In genomic region chr6:139927742-139928305, GRCh38 we compare ENCODE assay signal across 2 cellular contexts.
TF ChIP-seq lines count a peak whose summit lies in the region.

No MANE protein-coding gene starts in this region.

TF ChIP-seq in IMR-90, 13 proteins besides CTCF, POLR2A, EP300 and RAD21 (continued from another document):
- TF ChIP-seq SMC3 (IDR thresholded peaks at IDR 0.05; ENCODE audit: low read depth, low read length), result no peak
- TF ChIP-seq RCOR1 (IDR thresholded peaks at IDR 0.05; ENCODE audit: insufficient replicate concordance, low read length), result no peak
- TF ChIP-seq ELK1 (IDR thresholded peaks at IDR 0.05; ENCODE audit: borderline replicate concordance, low read depth, low read length), result no peak
- no peak for TF ChIP-seq MAFK (IDR thresholded peaks at IDR 0.05; ENCODE audit: low read depth, low read length)
- TF ChIP-seq, protein P1, sequence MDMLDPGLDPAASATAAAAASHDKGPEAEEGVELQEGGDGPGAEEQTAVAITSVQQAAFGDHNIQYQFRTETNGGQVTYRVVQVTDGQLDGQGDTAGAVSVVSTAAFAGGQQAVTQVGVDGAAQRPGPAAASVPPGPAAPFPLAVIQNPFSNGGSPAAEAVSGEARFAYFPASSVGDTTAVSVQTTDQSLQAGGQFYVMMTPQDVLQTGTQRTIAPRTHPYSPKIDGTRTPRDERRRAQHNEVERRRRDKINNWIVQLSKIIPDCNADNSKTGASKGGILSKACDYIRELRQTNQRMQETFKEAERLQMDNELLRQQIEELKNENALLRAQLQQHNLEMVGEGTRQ (IDR thresholded peaks at IDR 0.05; ENCODE audit: low read depth, low read length), result no peak
- TF ChIP-seq NFE2L2 (IDR thresholded peaks at IDR 0.05; ENCODE audit: low read depth, low read length), result no peak
- no peak for TF ChIP-seq MAZ (IDR thresholded peaks at IDR 0.05; ENCODE audit: borderline replicate concordance, low read depth, low read length)
- no peak for TF ChIP-seq RFX5 (IDR thresholded peaks at IDR 0.05; ENCODE audit: low read depth, low read length)
- TF ChIP-seq MXI1 (IDR thresholded peaks at IDR 0.05; ENCODE audit: borderline replicate concordance, low read depth, low read length), result no peak
- no peak for TF ChIP-seq CHD1 (IDR thresholded peaks at IDR 0.05; ENCODE audit: low read depth, low read length)
- no peak for TF ChIP-seq CEBPB (IDR thresholded peaks at IDR 0.05; ENCODE audit: low read depth, low read length)
- TF ChIP-seq BHLHE40 (IDR thresholded peaks at IDR 0.05; ENCODE audit: low read depth, low read length), result no peak
TF ChIP-seq in IMR-90: peak in this region for 0.

TF ChIP-seq in GM12891, 5 proteins besides CTCF, POLR2A, EP300 and RAD21 (continued from another document):
- TF ChIP-seq PAX5 (IDR thresholded peaks at IDR 0.05; ENCODE audit: insufficient read depth, low read length, severe bottlenecking) (no peak), POLR2AphosphoS5 (IDR thresholded peaks at IDR 0.05; ENCODE audit: low read depth, low read length) (no peak), SPI1 (IDR thresholded peaks at IDR 0.05; ENCODE audit: low read depth, low read length) (no peak)
